Comparison of ENCODE assay signal across 8 cellular contexts in genomic region chr1:234987415-234988159, GRCh38.
DNase-seq lines count a peak whose midpoint lies in the region; ATAC-seq and TF ChIP-seq lines count a peak whose summit lies in the region.

No MANE protein-coding gene starts in this region.

- peak overlapping the region; percentile 60 for H3K4me3 Mint-ChIP-seq in activated naive CD8-positive, alpha-beta T cell treated with anti-CD3 and anti-CD28 coated beads, Interleukin-2, amount 50 U/mL, for 24 hours

- no peaks in the 10 kb centered on the region for H3K36me3 ChIP-seq in sigmoid colon

- H3K4me3 ChIP-seq in right cardiac atrium (ENCODE audit: low read length) = no peak overlapping the region
- no peak overlapping the region for H3K4me3 ChIP-seq in sigmoid colon

- peaks cover 1% of the 10 kb centered on the region for H3K36me3 Mint-ChIP-seq in activated naive CD8-positive, alpha-beta T cell treated with anti-CD3 and anti-CD28 coated beads, Interleukin-2, amount 50 U/mL, for 24 hours (ENCODE audit: low read depth)

- peak in 2 of 3 donors; percentile 20 to 46 for DNase-seq in stimulated activated CD4-positive, alpha-beta T cell treated with anti-CD3 and anti-CD28 coated beads, Interleukin-12 subunit alpha, Interleukin-12 subunit beta, amount 100 ng/mL, for 48 hours (ENCODE audit: low read depth in 2 of 3, low spot score in 1 of 3)
- DNase-seq in stimulated activated CD4-positive, alpha-beta T cell treated with anti-CD3 and anti-CD28 coated beads, Interleukin-2, amount 100 ng/mL, for 48 hours = no peak
- DNase-seq in activated naive CD8-positive, alpha-beta T cell treated with anti-CD3 and anti-CD28 coated beads, Interleukin-2, amount 50 U/mL, for 24 hours = no peak
- DNase-seq in right cardiac atrium (peak; percentile 85 to 93 (median 86)), sigmoid colon (peak; percentile 95), GM19240 (ENCODE audit: insufficient read length, low spot score) (no peak)

- peak; percentile 11 to 83 (median 54) for TF ChIP-seq EP300 in sigmoid colon (IDR thresholded peaks at IDR 0.05)

- WGBS in right cardiac atrium = 39% methylated on average over 14 of the region's 14 CpGs
- 33 to 48% methylated on average over 14 of the region's 14 CpGs for WGBS in sigmoid colon, 2 donors

- no peaks in the 10 kb centered on the region for H3K9me3 Mint-ChIP-seq in activated naive CD8-positive, alpha-beta T cell treated with anti-CD3 and anti-CD28 coated beads, Interleukin-2, amount 50 U/mL, for 24 hours

- TF ChIP-seq POLR2A in sigmoid colon (IDR thresholded peaks at IDR 0.05) = no peak

- peak overlapping the region; percentile 94 for H3K27ac Mint-ChIP-seq in activated naive CD8-positive, alpha-beta T cell treated with anti-CD3 and anti-CD28 coated beads, Interleukin-2, amount 50 U/mL, for 24 hours

- TF ChIP-seq CTCF in sigmoid colon (IDR thresholded peaks at IDR 0.05) = no peak

- ATAC-seq in HG03354 (IDR thresholded peaks at IDR 0.05; ENCODE audit: poor library complexity, severe bottlenecking, unreplicated experiment) = peak; percentile 70
- ATAC-seq in activated naive CD8-positive, alpha-beta T cell treated with anti-CD3 and anti-CD28 coated beads, Interleukin-2, amount 50 U/mL, for 24 hours = peak; percentile 67
- ATAC-seq in right cardiac atrium = peak; percentile 91
- no peak for ATAC-seq in HG03521 (IDR thresholded peaks at IDR 0.05; ENCODE audit: unreplicated experiment)

- peaks cover 89% of the 10 kb centered on the region for H3K4me1 Mint-ChIP-seq in activated naive CD8-positive, alpha-beta T cell treated with anti-CD3 and anti-CD28 coated beads, Interleukin-2, amount 50 U/mL, for 24 hours

- H3K27ac ChIP-seq in right cardiac atrium (ENCODE audit: low read length) (peak overlapping the region; percentile 100), sigmoid colon (peak overlapping the region; percentile 83 to 96 (median 86))

- H3K9me3 ChIP-seq in right cardiac atrium (ENCODE audit: control insufficient read depth, low read length) (no peaks in the 10 kb centered on the region), sigmoid colon (no peaks in the 10 kb centered on the region)

- no peaks in the 10 kb centered on the region for H3K27me3 Mint-ChIP-seq in activated naive CD8-positive, alpha-beta T cell treated with anti-CD3 and anti-CD28 coated beads, Interleukin-2, amount 50 U/mL, for 24 hours

- intact Hi-C loops in right cardiac atrium (cut with DNase I) = loop anchor here in 2 of 4 donors (5.0 to 10.0 kb wide), 4 partner anchors 87 to 493 kb away; no protein-coding TSS in a partner anchor
- intact Hi-C loops in sigmoid colon (cut with DNase I) = loop anchor here (2.0 kb wide), 1 partner anchor 95 kb away; no protein-coding TSS in a partner anchor

- H3K4me1 ChIP-seq in right cardiac atrium (ENCODE audit: control insufficient read depth, insufficient read depth, low read length) = peaks cover 12% of the 10 kb centered on the region
- peaks cover 0 to 65% (median 55%) of the 10 kb centered on the region in 4 donors for H3K4me1 ChIP-seq in sigmoid colon

- H3K27me3 ChIP-seq in right cardiac atrium (ENCODE audit: control insufficient read depth, insufficient read depth) (no peaks in the 10 kb centered on the region), sigmoid colon (no peaks in the 10 kb centered on the region)

Comparison
In these comparisons a context has a peak if more than half of its experiments do, and no peak if none do; other contexts are left out.
1. DNase-seq: peak in stimulated activated CD4-positive, alpha-beta T cell treated with anti-CD3 and anti-CD28 coated beads, Interleukin-12 subunit alpha, Interleukin-12 subunit beta, amount 100 ng/mL, for 48 hours (2 of 3), right cardiac atrium (3 of 3) and sigmoid colon (single experiment); none in stimulated activated CD4-positive, alpha-beta T cell treated with anti-CD3 and anti-CD28 coated beads, Interleukin-2, amount 100 ng/mL, for 48 hours (0 of 2), activated naive CD8-positive, alpha-beta T cell treated with anti-CD3 and anti-CD28 coated beads, Interleukin-2, amount 50 U/mL, for 24 hours (single experiment) and GM19240 (single experiment).